15 cellular contexts compared by ENCODE assay signal in the genomic region with DNA sequence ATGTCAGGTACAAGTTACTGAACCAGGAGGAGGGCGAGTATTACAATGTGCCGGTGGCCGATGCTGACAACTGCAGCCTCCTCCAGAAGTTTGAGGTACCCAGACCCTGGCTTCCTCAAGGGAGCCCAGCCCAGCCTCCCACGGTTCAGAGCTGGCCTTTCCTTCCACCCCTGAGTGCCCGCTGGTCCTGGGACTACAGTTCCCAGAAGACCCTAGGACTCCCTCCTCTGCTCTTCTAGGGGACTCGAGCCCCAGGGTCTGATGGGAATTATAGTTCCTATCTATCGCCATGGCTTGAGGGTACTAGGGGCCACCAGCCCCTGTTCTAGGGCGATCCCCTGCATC. TPM values are rescaled to one million over a fixed set of nuclear protein-coding genes. Genes with fewer than 3 reads are reported as not detected.
DNase-seq lines count a peak whose midpoint lies in the region; ATAC-seq and TF ChIP-seq lines count a peak whose summit lies in the region.
"Had no signal": no experiment of that assay in that cellular context is flagged by ENCODE, and none has a peak within 500 bp of the region (broad histone marks: within the 10 kb centered on the region; RNA-seq: fewer than 3 reads in every experiment).

No MANE protein-coding gene starts in this region.

- H3K27me3 ChIP-seq in H9 (ENCODE audit: insufficient read depth, low read length) (no peaks in the 10 kb centered on the region), PC-3 (ENCODE audit: low read length) (no peaks in the 10 kb centered on the region), endodermal cell (ENCODE audit: control insufficient read depth, insufficient read depth, low read length, poor library complexity, severe bottlenecking) (peaks cover 10% of the 10 kb centered on the region)

- POLR2A ChIA-PET in PC-3 (lab: Charles Lee; ENCODE audit: unreplicated experiment), result no interaction called here

- no peak overlapping the region for H3K27ac ChIP-seq in H9 (ENCODE audit: insufficient read length, low read depth, low read length)
- no peak overlapping the region for H3K27ac ChIP-seq in PC-3 (ENCODE audit: low read length)
- no peak overlapping the region for H3K27ac ChIP-seq in endodermal cell (ENCODE audit: low read depth, low read length)
- H3K27ac ChIP-seq: tibial artery had no signal

- no peak overlapping the region for H2AK5ac ChIP-seq in H9 (ENCODE audit: insufficient read length, low read length)

- no peak overlapping the region for H4K8ac ChIP-seq in H9 (replicated peaks; ENCODE audit: insufficient read length, low read depth, low read length)

- H3K9me3 Mint-ChIP-seq in H9 (no peaks in the 10 kb centered on the region), endodermal cell (no peaks in the 10 kb centered on the region)
- H3K9me3 Mint-ChIP-seq: activated CD4-positive, alpha-beta memory T cell treated with anti-CD3 and anti-CD28 coated beads, Interleukin-2, amount 10 ng/mL, durations not matched to agents 7 days and 5 days; nephron had no signal

- peaks cover 11% of the 10 kb centered on the region for H3K27me3 Mint-ChIP-seq in H9 (ENCODE audit: low read depth)
- H3K27me3 Mint-ChIP-seq in endodermal cell (ENCODE audit: insufficient read depth), result peaks cover 20% of the 10 kb centered on the region

- H3K79me1 ChIP-seq in H9 (ENCODE audit: insufficient read depth, low read depth, low read length, poor library complexity, severe bottlenecking), result no peaks in the 10 kb centered on the region

- H2BK20ac ChIP-seq in H9 (ENCODE audit: low read depth, low read length, poor library complexity, severe bottlenecking), result no peak overlapping the region

- H2BK5ac ChIP-seq in H9 (ENCODE audit: insufficient read length, low read length), result no peak overlapping the region

- peaks cover under 1% of the 10 kb centered on the region for H3K23me2 ChIP-seq in H9 (ENCODE audit: insufficient read length, low read depth, low read length, poor library complexity, severe bottlenecking)

- no peak overlapping the region for H3K4ac ChIP-seq in H9 (ENCODE audit: low read depth, low read length)

- H4K5ac ChIP-seq in H9 (ENCODE audit: insufficient read length, low read depth, low read length), result no peak overlapping the region

- H3K14ac ChIP-seq in H9 (ENCODE audit: insufficient read depth, low read length), result no peak overlapping the region

- no CpG with 5 or more reads among the region's 8 CpGs for WGBS in H9 (ENCODE audit: extremely low coverage, insufficient read length, low lambda C conversion rate)
- 50 to 66% methylated on average over 2 to 8 of the region's 8 CpGs for WGBS in endodermal cell (ENCODE audit: insufficient coverage in 1 of 2, insufficient read length in 1 of 2), 2 experiments

- intact Hi-C loops in PC-3 (cut with micrococcal nuclease), result no loop called here
- intact Hi-C loops in left cardiac atrium (cut with DNase I), result no loop called here

- no peaks in the 10 kb centered on the region for H3K36me3 ChIP-seq in PC-3 (ENCODE audit: low read depth, low read length)
- no peaks in the 10 kb centered on the region for H3K36me3 ChIP-seq in endodermal cell (ENCODE audit: control insufficient read depth, insufficient read depth, low read length)
- H3K36me3 ChIP-seq: tibial artery had no signal

- H3K79me2 ChIP-seq in H9 (ENCODE audit: insufficient read depth, low read length) (no peaks in the 10 kb centered on the region), PC-3 (ENCODE audit: low read length) (no peaks in the 10 kb centered on the region)

- H3K4me2 ChIP-seq in H9 (ENCODE audit: insufficient read depth, insufficient read length, low read length), result no peak overlapping the region
- no peak overlapping the region for H3K4me2 ChIP-seq in PC-3 (ENCODE audit: low read length)

- peaks cover 35 to 55% of the 10 kb centered on the region in 2 experiments for H3K4me1 Mint-ChIP-seq in H9
- H3K4me1 Mint-ChIP-seq in endodermal cell, result no peaks in the 10 kb centered on the region
- H3K4me1 Mint-ChIP-seq: memory B cell, nephron had no signal

- H3K9me2 ChIP-seq in PC-3 (replicated peaks; ENCODE audit: low read length), result no peaks in the 10 kb centered on the region

- H3T11ph ChIP-seq in H9 (ENCODE audit: low read length), result no peak overlapping the region

- CTCF ChIA-PET in PC-3 (lab: Charles Lee), result no interaction called here

- H3K27ac Mint-ChIP-seq in H9 (peak overlapping the region in 1 of 3 experiments; percentile 71; a peak in 1 of 7 replicates), endodermal cell (no peak overlapping the region)
- H3K27ac Mint-ChIP-seq: activated CD4-positive, alpha-beta memory T cell treated with anti-CD3 and anti-CD28 coated beads, Interleukin-2, amount 10 ng/mL, durations not matched to agents 7 days and 5 days; memory B cell; nephron had no signal

- no peaks in the 10 kb centered on the region for H3F3A ChIP-seq in PC-3 (ENCODE audit: low read length, unreplicated experiment)

- no peak overlapping the region for H3K9ac ChIP-seq in H9 (ENCODE audit: extremely low read depth, insufficient read length, low read length)
- H3K9ac ChIP-seq in PC-3 (ENCODE audit: low read length), result no peak overlapping the region
- H3K9ac ChIP-seq in endodermal cell (ENCODE audit: extremely low read depth, low read length, poor library complexity, severe bottlenecking), result no peak overlapping the region

- no peak overlapping the region for H2AFZ ChIP-seq in H9 (ENCODE audit: low read length)
- H2AFZ ChIP-seq in PC-3 (ENCODE audit: low read length), result no peak overlapping the region

- peak; percentile 40 for DNase-seq in COLO829 (ENCODE audit: low spot score)
- DNase-seq in H9, result peak; percentile 69
- no peak for DNase-seq in PC-3
- peak; percentile 72 for DNase-seq in endodermal cell
- no peak for DNase-seq in middle frontal gyrus (ENCODE audit: extremely low spot score, low spot score)
- DNase-seq in superior temporal gyrus (ENCODE audit: extremely low spot score), result no peak
- no peak for DNase-seq in left cardiac atrium
- DNase-seq: activated CD4-positive, alpha-beta memory T cell treated with anti-CD3 and anti-CD28 coated beads, Interleukin-2, amount 10 ng/mL, durations not matched to agents 7 days and 5 days; effector memory CD4-positive, alpha-beta T cell; NCI-H345; tibial artery had no signal

- no peak overlapping the region for H3K23ac ChIP-seq in H9 (ENCODE audit: insufficient read length, low read depth, low read length)

- H3K4me3 ChIP-seq in PC-3 (ENCODE audit: low read length) (no peak overlapping the region), endodermal cell (ENCODE audit: low read length) (no peak overlapping the region)
- H3K4me3 ChIP-seq: tibial artery had no signal

- peak; percentile 29; the same call in 1 of the 2 replicates for ATAC-seq in PC-3
- ATAC-seq in activated CD4-positive, CD25-positive, alpha-beta regulatory T cell treated with anti-CD3 and anti-CD28 coated beads, Interleukin-2, amount 50 U/mL, for 24 hours, result no peak
- no peak for ATAC-seq in left cardiac atrium

- H3K36me3 Mint-ChIP-seq in H9 (ENCODE audit: insufficient read depth in 1 of 3, low read depth in 3 of 3), result peaks cover 2 to 4% (median 4%) of the 10 kb centered on the region in 3 experiments; a peak in 4 of 7 replicates
- H3K36me3 Mint-ChIP-seq in endodermal cell (ENCODE audit: low read depth), result no peaks in the 10 kb centered on the region

- no peak overlapping the region for H2BK12ac ChIP-seq in H9 (ENCODE audit: insufficient read length, low read depth, low read length)

- no peak overlapping the region for H3K18ac ChIP-seq in H9 (ENCODE audit: insufficient read length, low read depth, low read length)

- no TSS peak for BruUV-seq in PC-3 (replicated peaks; lab: Mats Ljungman, UMichigan)

- no peak overlapping the region for H2BK15ac ChIP-seq in H9 (ENCODE audit: low read depth, low read length)

- no peak overlapping the region for H4K91ac ChIP-seq in H9 (ENCODE audit: insufficient read length, low read depth, low read length)

- H3K9me3 ChIP-seq in H9 (ENCODE audit: control insufficient read depth, low read depth, low read length), result no peaks in the 10 kb centered on the region
- no peaks in the 10 kb centered on the region for H3K9me3 ChIP-seq in PC-3 (ENCODE audit: low read length)
- no peaks in the 10 kb centered on the region for H3K9me3 ChIP-seq in endodermal cell (ENCODE audit: control insufficient read depth, low read length)
- H3K9me3 ChIP-seq: tibial artery had no signal

- H3K56ac ChIP-seq in H9 (ENCODE audit: insufficient read length, low read depth, low read length), result no peak overlapping the region

- no peak overlapping the region for H3K4me3 Mint-ChIP-seq in H9
- H3K4me3 Mint-ChIP-seq in endodermal cell, result no peak overlapping the region
- H3K4me3 Mint-ChIP-seq: activated CD4-positive, alpha-beta memory T cell treated with anti-CD3 and anti-CD28 coated beads, Interleukin-2, amount 10 ng/mL, durations not matched to agents 7 days and 5 days; memory B cell; nephron had no signal

- H3K4me1 ChIP-seq in H9 (ENCODE audit: insufficient read depth, low read length) (0 out of 2 replicates have a peak, but pooled peaks cover 3% of the 10 kb centered on the region), PC-3 (ENCODE audit: insufficient read depth, low read length) (0 out of 2 replicates have a peak, but pooled peaks cover 5% of the 10 kb centered on the region), endodermal cell (ENCODE audit: control insufficient read depth, insufficient read depth, low read length) (no peaks in the 10 kb centered on the region)

- H4K20me1 ChIP-seq in H9 (ENCODE audit: control insufficient read depth, insufficient read depth, insufficient read length), result no peaks in the 10 kb centered on the region
- no peaks in the 10 kb centered on the region for H4K20me1 ChIP-seq in PC-3 (ENCODE audit: low read length)

- no peak for TF ChIP-seq CTCF in H9 (conservative IDR thresholded peaks at IDR 0.05)
- no peak for TF ChIP-seq CTCF in PC-3 (conservative IDR thresholded peaks at IDR 0.05; ENCODE audit: low read depth, low read length)
- no peak for TF ChIP-seq CTCF in endodermal cell (conservative IDR thresholded peaks at IDR 0.05)

- no peak overlapping the region for H2BK120ac ChIP-seq in H9 (ENCODE audit: low read depth, low read length, poor library complexity, severe bottlenecking)

RNA-seq across cellular contexts. Expression of a gene that starts 11.0 kb away (rescaled TPM):
- 7.1 and 8.8 TPM in 2 replicates for total RNA-seq in H9 (2021)
- total RNA-seq in PC-3 (2014; rRNA removed), result 1.5 TPM in 1 of 2 replicates, not detected in the other
- total RNA-seq in endodermal cell, result 1 to 10 TPM; 2.7 to 5.6 TPM
- polyA plus RNA-seq in endodermal cell (2013, experiment 1 of 2), result 10.6 TPM
- polyA plus RNA-seq in endodermal cell (2013, experiment 2 of 2), result 8.2 TPM
- total RNA-seq in left cardiac atrium, result not detected
- total RNA-seq: activated CD4-positive, alpha-beta memory T cell treated with anti-CD3 and anti-CD28 coated beads, Interleukin-2, amount 10 ng/mL, durations not matched to agents 7 days and 5 days; kidney had no signal

RNA-seq across cellular contexts. Expression of a gene that starts 16.1 kb away (rescaled TPM):
- total RNA-seq in H9 (2021) (22.1 and 22.7 TPM in 2 replicates), PC-3 (2014; rRNA removed) (not detected in 2 replicates), endodermal cell (1 to 10 TPM; 2.7 to 3.4 TPM), left cardiac atrium (not detected)
- polyA plus RNA-seq in endodermal cell (2013, experiment 1 of 2), result 48.2 TPM
- polyA plus RNA-seq in endodermal cell (2013, experiment 2 of 2), result 46.4 TPM
- total RNA-seq: activated CD4-positive, alpha-beta memory T cell treated with anti-CD3 and anti-CD28 coated beads, Interleukin-2, amount 10 ng/mL, durations not matched to agents 7 days and 5 days; kidney had no signal

RNA-seq across cellular contexts. Expression of a gene that starts 25.3 kb away (rescaled TPM):
- total RNA-seq in H9 (2021) (116 and 123 TPM in 2 replicates), PC-3 (2014; rRNA removed) (58.9 and 63.5 TPM in 2 replicates), endodermal cell (100 to 1,000 TPM; 112 to 157 TPM), left cardiac atrium (100 to 1,000 TPM; 106 to 209 TPM)
- polyA plus RNA-seq in endodermal cell (2013, experiment 1 of 2), result 65.5 TPM
- 69.2 TPM for polyA plus RNA-seq in endodermal cell (2013, experiment 2 of 2)

Comparison
In these comparisons a context has a peak if more than half of its experiments do, and no peak if none do; other contexts are left out.
1. DNase-seq: peak in COLO829 (single experiment), H9 (single experiment) and endodermal cell (single experiment); none in PC-3 (single experiment), middle frontal gyrus (single experiment), superior temporal gyrus (single experiment) and left cardiac atrium (single experiment).